7 cellular contexts compared by ENCODE assay signal in genomic region chr2:108767859-108768258, GRCh38. TPM values are rescaled to one million over a fixed set of nuclear protein-coding genes. Genes with fewer than 3 reads are reported as not detected.
DNase-seq lines count a peak whose midpoint lies in the region; ATAC-seq and TF ChIP-seq lines count a peak whose summit lies in the region.
"Not testable (repeated sequence)": the region's sequence is repeated elsewhere in the genome, so short reads cannot be mapped to it uniquely, and the experiment has no call there.

No MANE protein-coding gene starts in this region.

- H3K4me1 Mint-ChIP-seq in CD4-positive, CD25-positive, alpha-beta regulatory T cell: peaks cover 0 to 17% (median 12%) of the 10 kb centered on the region in 4 donors
- peaks cover 16% of the 10 kb centered on the region for H3K4me1 Mint-ChIP-seq in activated CD4-positive, alpha-beta T cell treated with anti-CD3 and anti-CD28 coated beads, Interleukin-2, amount 10 ng/mL, durations not matched to agents 7 days and 5 days
- not testable (repeated sequence) for H3K4me1 Mint-ChIP-seq in activated T-helper 17 cell treated with anti-CD3 and anti-CD28 coated beads, Interleukin-2, amount 50 U/mL, for 72 hours; stimulated activated effector memory CD8-positive, alpha-beta T cell treated with anti-CD3 and anti-CD28 coated beads, Interleukin-12 subunit alpha, Interleukin-12 subunit beta, amount 100 ng/mL, for 72 hours

- not testable (repeated sequence) for H3K27me3 ChIP-seq in CD4-positive, CD25-positive, alpha-beta regulatory T cell (ENCODE audit: control insufficient read depth, insufficient read depth, low read length); Loucy (ENCODE audit: insufficient read depth, low read length, poor library complexity, severe bottlenecking)

- peak overlapping the region; percentile 40 for H3K4me2 ChIP-seq in Loucy (ENCODE audit: low read depth, low read length, poor library complexity, severe bottlenecking)

- H3F3A ChIP-seq in Loucy (ENCODE audit: low read depth): not testable (repeated sequence)

- H3K27ac ChIP-seq in CD4-positive, CD25-positive, alpha-beta regulatory T cell (ENCODE audit: insufficient read depth, low read length, poor library complexity, severe bottlenecking): not testable (repeated sequence)

- H3K9ac ChIP-seq in Loucy (ENCODE audit: low read depth, low read length, poor library complexity, severe bottlenecking): not testable (repeated sequence)

- H2AFZ ChIP-seq in Loucy (ENCODE audit: low read length): not testable (repeated sequence)

- H3K36me3 Mint-ChIP-seq in CD4-positive, CD25-positive, alpha-beta regulatory T cell: peaks cover 39% of the 10 kb centered on the region
- H3K36me3 Mint-ChIP-seq in activated CD4-positive, alpha-beta T cell treated with anti-CD3 and anti-CD28 coated beads, Interleukin-2, amount 10 ng/mL, durations not matched to agents 7 days and 5 days (ENCODE audit: low read depth): peaks cover 76% of the 10 kb centered on the region
- peaks cover 90% of the 10 kb centered on the region for H3K36me3 Mint-ChIP-seq in activated T-helper 17 cell treated with anti-CD3 and anti-CD28 coated beads, Interleukin-2, amount 50 U/mL, for 72 hours (ENCODE audit: low read depth)
- H3K36me3 Mint-ChIP-seq in stimulated activated effector memory CD8-positive, alpha-beta T cell treated with anti-CD3 and anti-CD28 coated beads, Interleukin-12 subunit alpha, Interleukin-12 subunit beta, amount 100 ng/mL, for 72 hours: peaks cover 65% of the 10 kb centered on the region

- peak overlapping the region in 1 of 4 donors; percentile 43 for H3K4me3 Mint-ChIP-seq in CD4-positive, CD25-positive, alpha-beta regulatory T cell
- not testable (repeated sequence) for H3K4me3 Mint-ChIP-seq in activated CD4-positive, alpha-beta T cell treated with anti-CD3 and anti-CD28 coated beads, Interleukin-2, amount 10 ng/mL, durations not matched to agents 7 days and 5 days; stimulated activated effector memory CD8-positive, alpha-beta T cell treated with anti-CD3 and anti-CD28 coated beads, Interleukin-12 subunit alpha, Interleukin-12 subunit beta, amount 100 ng/mL, for 72 hours
- H3K4me3 Mint-ChIP-seq in activated T-helper 17 cell treated with anti-CD3 and anti-CD28 coated beads, Interleukin-2, amount 50 U/mL, for 72 hours: peak overlapping the region; percentile 41

- peaks cover 44% of the 10 kb centered on the region for H3K36me3 ChIP-seq in CD4-positive, CD25-positive, alpha-beta regulatory T cell (ENCODE audit: control insufficient read depth, insufficient read depth, low read length)
- H3K36me3 ChIP-seq in Loucy (ENCODE audit: insufficient read depth, low read length): peaks cover 51% of the 10 kb centered on the region

- peak overlapping the region in 1 of 3 donors; percentile 15 for H3K27ac Mint-ChIP-seq in CD4-positive, CD25-positive, alpha-beta regulatory T cell
- peak overlapping the region; percentile 36 for H3K27ac Mint-ChIP-seq in activated CD4-positive, alpha-beta T cell treated with anti-CD3 and anti-CD28 coated beads, Interleukin-2, amount 10 ng/mL, durations not matched to agents 7 days and 5 days
- not testable (repeated sequence) for H3K27ac Mint-ChIP-seq in activated T-helper 17 cell treated with anti-CD3 and anti-CD28 coated beads, Interleukin-2, amount 50 U/mL, for 72 hours
- peak overlapping the region; percentile 23 for H3K27ac Mint-ChIP-seq in stimulated activated effector memory CD8-positive, alpha-beta T cell treated with anti-CD3 and anti-CD28 coated beads, Interleukin-12 subunit alpha, Interleukin-12 subunit beta, amount 100 ng/mL, for 72 hours

- H3K9me2 ChIP-seq in Loucy (replicated peaks; ENCODE audit: low read depth, low read length): not testable (repeated sequence)

- H4K20me1 ChIP-seq in Loucy (ENCODE audit: insufficient read depth, low read length, poor library complexity, severe bottlenecking): not testable (repeated sequence)

- peak in 1 of 3 donors; percentile 16 for DNase-seq in CD4-positive, CD25-positive, alpha-beta regulatory T cell
- peak; percentile 83 for DNase-seq in Jurkat, Clone E6-1 (ENCODE audit: low read depth, low spot score)
- peak; percentile 39 for DNase-seq in RPMI8226
- not testable (repeated sequence) for DNase-seq in activated CD4-positive, alpha-beta T cell treated with anti-CD3 and anti-CD28 coated beads, Interleukin-2, amount 10 ng/mL, durations not matched to agents 7 days and 5 days; stimulated activated effector memory CD8-positive, alpha-beta T cell treated with anti-CD3 and anti-CD28 coated beads, Interleukin-12 subunit alpha, Interleukin-12 subunit beta, amount 100 ng/mL, for 72 hours (ENCODE audit: low spot score in 2 of 2)

- H3K9me3 ChIP-seq in CD4-positive, CD25-positive, alpha-beta regulatory T cell (ENCODE audit: control insufficient read depth in 2 of 2, low read length in 2 of 2); Loucy (ENCODE audit: insufficient read depth, low read depth, low read length): not testable (repeated sequence)

- H3K27me3 Mint-ChIP-seq in CD4-positive, CD25-positive, alpha-beta regulatory T cell; activated CD4-positive, alpha-beta T cell treated with anti-CD3 and anti-CD28 coated beads, Interleukin-2, amount 10 ng/mL, durations not matched to agents 7 days and 5 days; activated T-helper 17 cell treated with anti-CD3 and anti-CD28 coated beads, Interleukin-2, amount 50 U/mL, for 72 hours: not testable (repeated sequence)

- not testable (repeated sequence) for H3K4me1 ChIP-seq in CD4-positive, CD25-positive, alpha-beta regulatory T cell (ENCODE audit: control insufficient read depth, insufficient read depth, low read length, poor library complexity, severe bottlenecking); Loucy (ENCODE audit: insufficient read depth, low read length, poor library complexity, severe bottlenecking)

- peak overlapping the region; percentile 57 for H3K4me3 ChIP-seq in CD4-positive, CD25-positive, alpha-beta regulatory T cell (ENCODE audit: low read depth, low read length)
- H3K4me3 ChIP-seq in Jurkat, Clone E6-1 (ENCODE audit: low read length): peak overlapping the region; percentile 27
- H3K4me3 ChIP-seq in Loucy (ENCODE audit: low read length, poor library complexity, severe bottlenecking): not testable (repeated sequence)

- CTCF ChIA-PET in activated CD4-positive, alpha-beta T cell treated with anti-CD3 and anti-CD28 coated beads, Interleukin-2, amount 10 ng/mL, durations not matched to agents 7 days and 5 days (lab: Charles Lee): not testable (repeated sequence)

- POLR2A ChIA-PET in activated CD4-positive, alpha-beta T cell treated with anti-CD3 and anti-CD28 coated beads, Interleukin-2, amount 10 ng/mL, durations not matched to agents 7 days and 5 days (lab: Charles Lee): not testable (repeated sequence)

- not testable (repeated sequence) for H3K9me3 Mint-ChIP-seq in CD4-positive, CD25-positive, alpha-beta regulatory T cell; activated CD4-positive, alpha-beta T cell treated with anti-CD3 and anti-CD28 coated beads, Interleukin-2, amount 10 ng/mL, durations not matched to agents 7 days and 5 days; activated T-helper 17 cell treated with anti-CD3 and anti-CD28 coated beads, Interleukin-2, amount 50 U/mL, for 72 hours; stimulated activated effector memory CD8-positive, alpha-beta T cell treated with anti-CD3 and anti-CD28 coated beads, Interleukin-12 subunit alpha, Interleukin-12 subunit beta, amount 100 ng/mL, for 72 hours

- not testable (repeated sequence) for TF ChIP-seq CTCF in Loucy (conservative IDR thresholded peaks at IDR 0.05; ENCODE audit: low read length)

- not testable (repeated sequence) for ATAC-seq in CD4-positive, CD25-positive, alpha-beta regulatory T cell (ENCODE audit: low read depth in 2 of 2); activated T-helper 17 cell treated with anti-CD3 and anti-CD28 coated beads, Interleukin-2, amount 50 U/mL, for 72 hours (replicated peaks); stimulated activated effector memory CD8-positive, alpha-beta T cell treated with anti-CD3 and anti-CD28 coated beads, Interleukin-12 subunit alpha, Interleukin-12 subunit beta, amount 100 ng/mL, for 72 hours

- H3K79me2 ChIP-seq in Loucy (ENCODE audit: insufficient read depth, low read length): not testable (repeated sequence)

RNA-seq across cellular contexts. Expression of gene CCDC138, which starts 18.7 kb away (rescaled TPM):
- total RNA-seq in CD4-positive, CD25-positive, alpha-beta regulatory T cell: 6.5 TPM
- 1 to 10 TPM; 4.5 to 6.9 (median 4.9) TPM for polyA plus RNA-seq in CD4-positive, CD25-positive, alpha-beta regulatory T cell
- polyA plus RNA-seq in Jurkat, Clone E6-1 (2012; ENCODE audit: insufficient read depth, insufficient read length): 24.5 TPM
- 10 to 100 TPM; 12.1 to 12.8 TPM for total RNA-seq in activated CD4-positive, alpha-beta T cell treated with anti-CD3 and anti-CD28 coated beads, Interleukin-2, amount 10 ng/mL, durations not matched to agents 7 days and 5 days
- 10 to 100 TPM; 11.0 to 18.1 TPM for total RNA-seq in activated T-helper 17 cell treated with anti-CD3 and anti-CD28 coated beads, Interleukin-2, amount 50 U/mL, for 72 hours

RNA-seq across cellular contexts. Expression of gene RANBP2, which starts 48.6 kb away (rescaled TPM):
- total RNA-seq in CD4-positive, CD25-positive, alpha-beta regulatory T cell: 155 TPM
- polyA plus RNA-seq in CD4-positive, CD25-positive, alpha-beta regulatory T cell: 10 to 100 TPM; 10.8 to 28.5 (median 12.8) TPM
- 23.6 TPM for polyA plus RNA-seq in Jurkat, Clone E6-1 (2012; ENCODE audit: insufficient read depth, insufficient read length)
- 10 to 100 TPM; 46.9 to 52.0 TPM for total RNA-seq in activated CD4-positive, alpha-beta T cell treated with anti-CD3 and anti-CD28 coated beads, Interleukin-2, amount 10 ng/mL, durations not matched to agents 7 days and 5 days
- 10 to 100 TPM; 54.8 to 81.6 TPM for total RNA-seq in activated T-helper 17 cell treated with anti-CD3 and anti-CD28 coated beads, Interleukin-2, amount 50 U/mL, for 72 hours
